ENCODE assay signal across 2 cellular contexts in the genomic region with DNA sequence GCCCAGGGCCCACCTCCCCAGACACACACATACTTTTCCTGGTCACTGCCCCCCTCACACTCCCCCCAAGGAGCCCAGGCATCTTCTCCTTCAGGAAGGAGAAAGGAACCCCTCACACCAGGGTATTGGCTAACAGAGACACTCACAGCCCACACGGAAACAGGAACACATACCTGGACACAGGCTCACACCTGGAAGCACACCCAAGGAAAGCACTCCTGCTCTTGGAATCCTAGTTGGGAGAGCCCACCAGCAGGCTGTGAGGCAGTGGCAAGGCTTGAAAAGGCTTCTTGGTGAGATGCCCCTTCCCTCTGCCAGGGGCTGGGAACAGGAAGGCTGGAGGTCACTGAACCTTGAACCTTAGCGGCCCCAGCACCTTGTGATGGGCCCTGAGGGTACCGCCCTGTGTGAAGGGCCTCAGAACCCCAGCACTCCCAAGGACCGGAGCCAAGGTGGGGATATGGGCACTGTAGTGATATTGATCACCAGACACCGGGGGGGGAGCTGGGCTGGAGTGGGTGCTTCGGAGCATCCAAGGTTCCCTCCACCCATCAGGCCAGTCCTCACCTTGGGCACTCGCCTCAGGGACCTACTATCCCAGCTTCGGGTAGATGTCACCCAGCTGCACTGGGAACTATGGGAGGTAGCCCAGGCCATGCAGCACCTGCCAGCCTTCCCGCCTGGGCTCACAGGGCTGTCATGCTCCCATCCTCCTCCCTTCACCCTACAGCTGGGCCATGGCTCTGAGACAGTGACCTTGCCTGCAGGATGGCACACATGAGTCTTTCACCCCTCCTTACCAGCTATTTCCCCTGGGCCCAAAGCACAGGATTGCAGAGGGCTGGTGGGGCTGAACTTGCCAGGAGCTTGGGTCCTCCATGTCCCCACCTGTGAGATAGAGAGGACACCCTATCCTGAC.
TF ChIP-seq lines count a peak whose summit lies in the region.

No MANE protein-coding gene starts in this region.

TF ChIP-seq in liver, 16 proteins besides CTCF, POLR2A, EP300 and RAD21:
- TF ChIP-seq GABPA (IDR thresholded peaks at IDR 0.05 in 1 of 2, conservative IDR thresholded peaks at IDR 0.05 in 1 of 2) (no peak), YY1 (IDR thresholded peaks at IDR 0.05) (no peak), TAF1 (conservative IDR thresholded peaks at IDR 0.05) (no peak), FOXA1 (IDR thresholded peaks at IDR 0.05) (no peak), RXRA (IDR thresholded peaks at IDR 0.05) (no peak), HNF4A (conservative IDR thresholded peaks at IDR 0.05) (no peak), EGR1 (IDR thresholded peaks at IDR 0.05; ENCODE audit: low read depth in 2 of 2) (no peak), SP1 (IDR thresholded peaks at IDR 0.05) (no peak), NR2F2 (IDR thresholded peaks at IDR 0.05) (no peak), FOXA2 (IDR thresholded peaks at IDR 0.05) (no peak), JUND (IDR thresholded peaks at IDR 0.05) (no peak), HNF4G (IDR thresholded peaks at IDR 0.05) (no peak)
- TF ChIP-seq, protein P1, sequence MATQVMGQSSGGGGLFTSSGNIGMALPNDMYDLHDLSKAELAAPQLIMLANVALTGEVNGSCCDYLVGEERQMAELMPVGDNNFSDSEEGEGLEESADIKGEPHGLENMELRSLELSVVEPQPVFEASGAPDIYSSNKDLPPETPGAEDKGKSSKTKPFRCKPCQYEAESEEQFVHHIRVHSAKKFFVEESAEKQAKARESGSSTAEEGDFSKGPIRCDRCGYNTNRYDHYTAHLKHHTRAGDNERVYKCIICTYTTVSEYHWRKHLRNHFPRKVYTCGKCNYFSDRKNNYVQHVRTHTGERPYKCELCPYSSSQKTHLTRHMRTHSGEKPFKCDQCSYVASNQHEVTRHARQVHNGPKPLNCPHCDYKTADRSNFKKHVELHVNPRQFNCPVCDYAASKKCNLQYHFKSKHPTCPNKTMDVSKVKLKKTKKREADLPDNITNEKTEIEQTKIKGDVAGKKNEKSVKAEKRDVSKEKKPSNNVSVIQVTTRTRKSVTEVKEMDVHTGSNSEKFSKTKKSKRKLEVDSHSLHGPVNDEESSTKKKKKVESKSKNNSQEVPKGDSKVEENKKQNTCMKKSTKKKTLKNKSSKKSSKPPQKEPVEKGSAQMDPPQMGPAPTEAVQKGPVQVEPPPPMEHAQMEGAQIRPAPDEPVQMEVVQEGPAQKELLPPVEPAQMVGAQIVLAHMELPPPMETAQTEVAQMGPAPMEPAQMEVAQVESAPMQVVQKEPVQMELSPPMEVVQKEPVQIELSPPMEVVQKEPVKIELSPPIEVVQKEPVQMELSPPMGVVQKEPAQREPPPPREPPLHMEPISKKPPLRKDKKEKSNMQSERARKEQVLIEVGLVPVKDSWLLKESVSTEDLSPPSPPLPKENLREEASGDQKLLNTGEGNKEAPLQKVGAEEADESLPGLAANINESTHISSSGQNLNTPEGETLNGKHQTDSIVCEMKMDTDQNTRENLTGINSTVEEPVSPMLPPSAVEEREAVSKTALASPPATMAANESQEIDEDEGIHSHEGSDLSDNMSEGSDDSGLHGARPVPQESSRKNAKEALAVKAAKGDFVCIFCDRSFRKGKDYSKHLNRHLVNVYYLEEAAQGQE (IDR thresholded peaks at IDR 0.05), result no peak
- TF ChIP-seq, protein P2, sequence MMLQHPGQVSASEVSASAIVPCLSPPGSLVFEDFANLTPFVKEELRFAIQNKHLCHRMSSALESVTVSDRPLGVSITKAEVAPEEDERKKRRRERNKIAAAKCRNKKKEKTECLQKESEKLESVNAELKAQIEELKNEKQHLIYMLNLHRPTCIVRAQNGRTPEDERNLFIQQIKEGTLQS (IDR thresholded peaks at IDR 0.05), result no peak
- TF ChIP-seq, protein P3, sequence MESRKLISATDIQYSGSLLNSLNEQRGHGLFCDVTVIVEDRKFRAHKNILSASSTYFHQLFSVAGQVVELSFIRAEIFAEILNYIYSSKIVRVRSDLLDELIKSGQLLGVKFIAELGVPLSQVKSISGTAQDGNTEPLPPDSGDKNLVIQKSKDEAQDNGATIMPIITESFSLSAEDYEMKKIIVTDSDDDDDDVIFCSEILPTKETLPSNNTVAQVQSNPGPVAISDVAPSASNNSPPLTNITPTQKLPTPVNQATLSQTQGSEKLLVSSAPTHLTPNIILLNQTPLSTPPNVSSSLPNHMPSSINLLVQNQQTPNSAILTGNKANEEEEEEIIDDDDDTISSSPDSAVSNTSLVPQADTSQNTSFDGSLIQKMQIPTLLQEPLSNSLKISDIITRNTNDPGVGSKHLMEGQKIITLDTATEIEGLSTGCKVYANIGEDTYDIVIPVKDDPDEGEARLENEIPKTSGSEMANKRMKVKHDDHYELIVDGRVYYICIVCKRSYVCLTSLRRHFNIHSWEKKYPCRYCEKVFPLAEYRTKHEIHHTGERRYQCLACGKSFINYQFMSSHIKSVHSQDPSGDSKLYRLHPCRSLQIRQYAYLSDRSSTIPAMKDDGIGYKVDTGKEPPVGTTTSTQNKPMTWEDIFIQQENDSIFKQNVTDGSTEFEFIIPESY (IDR thresholded peaks at IDR 0.05), result no peak
- TF ChIP-seq, protein P4, sequence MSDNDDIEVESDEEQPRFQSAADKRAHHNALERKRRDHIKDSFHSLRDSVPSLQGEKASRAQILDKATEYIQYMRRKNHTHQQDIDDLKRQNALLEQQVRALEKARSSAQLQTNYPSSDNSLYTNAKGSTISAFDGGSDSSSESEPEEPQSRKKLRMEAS (IDR thresholded peaks at IDR 0.05), result no peak

TF ChIP-seq in HepG2, 621 proteins besides CTCF, POLR2A, EP300 and RAD21:
- TF ChIP-seq, protein P5, sequence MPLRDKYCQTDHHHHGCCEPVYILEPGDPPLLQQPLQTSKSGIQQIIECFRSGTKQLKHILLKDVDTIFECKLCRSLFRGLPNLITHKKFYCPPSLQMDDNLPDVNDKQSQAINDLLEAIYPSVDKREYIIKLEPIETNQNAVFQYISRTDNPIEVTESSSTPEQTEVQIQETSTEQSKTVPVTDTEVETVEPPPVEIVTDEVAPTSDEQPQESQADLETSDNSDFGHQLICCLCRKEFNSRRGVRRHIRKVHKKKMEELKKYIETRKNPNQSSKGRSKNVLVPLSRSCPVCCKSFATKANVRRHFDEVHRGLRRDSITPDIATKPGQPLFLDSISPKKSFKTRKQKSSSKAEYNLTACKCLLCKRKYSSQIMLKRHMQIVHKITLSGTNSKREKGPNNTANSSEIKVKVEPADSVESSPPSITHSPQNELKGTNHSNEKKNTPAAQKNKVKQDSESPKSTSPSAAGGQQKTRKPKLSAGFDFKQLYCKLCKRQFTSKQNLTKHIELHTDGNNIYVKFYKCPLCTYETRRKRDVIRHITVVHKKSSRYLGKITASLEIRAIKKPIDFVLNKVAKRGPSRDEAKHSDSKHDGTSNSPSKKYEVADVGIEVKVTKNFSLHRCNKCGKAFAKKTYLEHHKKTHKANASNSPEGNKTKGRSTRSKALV (CRISPR knock-in tag; IDR thresholded peaks at IDR 0.05), result no peak
- TF ChIP-seq, protein P4 (IDR thresholded peaks at IDR 0.05), result no peak
- TF ChIP-seq PHF8 (CRISPR knock-in tag; IDR thresholded peaks at IDR 0.05) (no peak), RARA (CRISPR knock-in tag; IDR thresholded peaks at IDR 0.05) (no peak), KLF15 (CRISPR knock-in tag; IDR thresholded peaks at IDR 0.05; ENCODE audit: borderline replicate concordance) (no peak), ZNF138 (CRISPR knock-in tag; IDR thresholded peaks at IDR 0.05; ENCODE audit: low read depth) (no peak), ZNF121 (CRISPR knock-in tag; IDR thresholded peaks at IDR 0.05) (no peak)
TF ChIP-seq in HepG2: peak in this region for 0.
